ENCODE assay signal across 13 cellular contexts in genomic region chr5:179250561-179251225, GRCh38.
"Had no signal": no experiment of that assay in that cellular context is flagged by ENCODE, and none has a peak within 500 bp of the region (broad histone marks: within the 10 kb centered on the region; RNA-seq: fewer than 3 reads in every experiment).

No MANE protein-coding gene starts in this region.

- H3K9me3 Mint-ChIP-seq: T-helper 2 cell treated with Interferon-gamma antibody and Interleukin-4, amounts not matched to agents 5 μg/mL and 100 μg/mL, for 36 hours had no signal

- H3K4me3 Mint-ChIP-seq: activated CD8-positive, alpha-beta T cell treated with anti-CD3 and anti-CD28 coated beads for 36 hours; naive thymus-derived CD8-positive, alpha-beta T cell; stimulated activated naive B cell treated with anti-CD40 and anti-IgM and Interleukin-4, amounts not matched to agents 10 μg/mL and 1 μg/mL and 100 μg/mL, for 72 hours; T-helper 2 cell treated with Interferon-gamma antibody and Interleukin-4, amounts not matched to agents 5 μg/mL and 100 μg/mL, for 36 hours had no signal

- H3K27ac ChIP-seq: neutrophil, upper lobe of left lung had no signal

- H3K27ac Mint-ChIP-seq: activated CD8-positive, alpha-beta T cell treated with anti-CD3 and anti-CD28 coated beads for 36 hours; naive thymus-derived CD8-positive, alpha-beta T cell; stimulated activated naive B cell treated with anti-CD40 and anti-IgM and Interleukin-4, amounts not matched to agents 10 μg/mL and 1 μg/mL and 100 μg/mL, for 72 hours; T-helper 2 cell treated with Interferon-gamma antibody and Interleukin-4, amounts not matched to agents 5 μg/mL and 100 μg/mL, for 36 hours had no signal

- H3K9me3 ChIP-seq: mucosa of descending colon, neutrophil, upper lobe of left lung had no signal

- H3K4me3 ChIP-seq: mucosa of descending colon, upper lobe of left lung had no signal

- H3K4me1 Mint-ChIP-seq: naive thymus-derived CD8-positive, alpha-beta T cell; stimulated activated naive B cell treated with anti-CD40 and anti-IgM and Interleukin-4, amounts not matched to agents 10 μg/mL and 1 μg/mL and 100 μg/mL, for 72 hours had no signal

- DNase-seq: activated CD4-positive, alpha-beta T cell treated with anti-CD3 and anti-CD28 coated beads for 4 hours; activated CD8-positive, alpha-beta T cell treated with anti-CD3 and anti-CD28 coated beads for 36 hours; activated gamma-delta T cell; central memory CD4-positive, alpha-beta T cell; erythroblast; hippocampal formation; stimulated activated CD4-positive, alpha-beta T cell treated with anti-CD3 and anti-CD28 coated beads, Interleukin-1b, Interleukin-23, amount 100 ng/mL, for 48 hours; stimulated activated naive B cell treated with anti-CD40 and anti-IgM and Interleukin-4, amounts not matched to agents 10 μg/mL and 1 μg/mL and 100 μg/mL, for 72 hours had no signal

- H3K36me3 Mint-ChIP-seq: stimulated activated naive B cell treated with anti-CD40 and anti-IgM and Interleukin-4, amounts not matched to agents 10 μg/mL and 1 μg/mL and 100 μg/mL, for 72 hours had no signal

- ATAC-seq: activated CD8-positive, alpha-beta T cell treated with anti-CD3 and anti-CD28 coated beads for 36 hours; mucosa of descending colon; naive thymus-derived CD8-positive, alpha-beta T cell; stimulated activated naive B cell treated with anti-CD40 and anti-IgM and Interleukin-4, amounts not matched to agents 10 μg/mL and 1 μg/mL and 100 μg/mL, for 72 hours had no signal

- H3K27me3 ChIP-seq: upper lobe of left lung had no signal

- H3K4me1 ChIP-seq: upper lobe of left lung had no signal

- H3K36me3 ChIP-seq: neutrophil, upper lobe of left lung had no signal
